In the genomic region with DNA sequence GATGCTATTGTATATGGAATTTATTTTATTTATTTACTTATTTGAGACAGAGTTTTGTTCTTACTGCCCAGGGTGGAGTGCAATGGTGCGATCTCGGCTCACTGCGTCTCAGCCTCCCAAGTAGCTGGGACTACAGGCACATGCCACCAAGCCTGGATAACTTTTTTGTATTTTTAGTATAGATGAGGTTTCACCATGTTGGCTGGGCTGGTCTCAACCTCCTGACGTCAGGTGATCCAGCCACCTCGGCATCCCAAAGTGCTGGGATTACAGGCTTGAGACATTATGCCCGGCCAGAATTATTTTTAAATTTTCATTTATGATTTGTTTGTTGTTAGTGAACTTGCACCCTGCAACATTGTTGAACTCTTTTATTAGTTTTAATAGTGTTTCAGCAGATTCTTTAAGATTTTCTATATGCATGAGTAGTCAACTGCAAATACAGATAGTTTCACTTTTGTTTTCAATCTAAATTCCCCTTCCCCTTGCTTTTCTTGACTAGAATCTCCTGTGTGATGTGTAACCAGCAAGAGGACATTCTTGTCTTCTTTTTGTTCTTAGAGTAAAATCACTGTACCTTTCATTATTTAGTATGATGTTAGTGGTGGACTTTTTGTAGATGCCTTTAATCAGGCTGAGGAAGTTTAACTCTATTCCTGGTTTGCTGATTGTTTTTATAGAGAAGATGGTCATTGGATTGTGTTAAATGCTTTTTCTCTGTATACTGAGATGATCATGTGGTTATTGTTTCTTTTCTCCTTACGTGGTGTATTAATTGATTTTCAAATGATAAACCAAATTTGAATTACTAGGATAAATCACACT, we compare ENCODE assay signal across 8 cellular contexts.
DNase-seq lines count a peak whose midpoint lies in the region; ATAC-seq and TF ChIP-seq lines count a peak whose summit lies in the region.

No MANE protein-coding gene starts in this region.

- no peaks in the 10 kb centered on the region for H3K9me3 ChIP-seq in tibial artery

- in situ Hi-C loops in GM13976 (cut with MboI; ENCODE audit: low sequenced_read_pairs, unreplicated experiment) = no loop called here

- peaks cover 46 to 55% (median 52%) of the 10 kb centered on the region in 3 donors for H3K36me3 ChIP-seq in tibial artery

- DNase-seq in GM13976 (ENCODE audit: low spot score) (peak; percentile 48), fibroblast of peridontal ligament (ENCODE audit: extremely low read depth) (peak; percentile 24), tibial artery (no peak), glomerular visceral epithelial cell (ENCODE audit: extremely low spot score) (no peak), HuH-7 (ENCODE audit: low spot score) (no peak), hippocampal formation (lab: John Stamatoyannopoulos, UW) (no peak)

- H3K27me3 ChIP-seq in tibial artery = no peaks in the 10 kb centered on the region

- no peak overlapping the region for H3K4me3 ChIP-seq in tibial artery

- peak; percentile 92 for ATAC-seq in GM21423 (IDR thresholded peaks at IDR 0.05; ENCODE audit: unreplicated experiment)
- ATAC-seq in HG03565 (IDR thresholded peaks at IDR 0.05; ENCODE audit: unreplicated experiment) = peak; percentile 96

- H3K4me1 ChIP-seq in tibial artery = peaks cover 0 to 2% (median 0%) of the 10 kb centered on the region in 4 donors

- intact Hi-C loops in tibial artery (cut with DNase I; ENCODE audit: low total_unique reads) = no loop called here

- no peak for TF ChIP-seq CTCF in GM13976 (IDR thresholded peaks at IDR 0.05; ENCODE audit: borderline replicate concordance, control extremely low read depth, extremely low read depth, insufficient read depth, missing control alignments)
- no peak for TF ChIP-seq CTCF in tibial artery (IDR thresholded peaks at IDR 0.05)

- H3K27ac ChIP-seq in tibial artery = no peak overlapping the region

Comparison
In these comparisons a context has a peak if more than half of its experiments do, and no peak if none do; other contexts are left out.
1. DNase-seq: peak in GM13976 (single experiment) and fibroblast of peridontal ligament (single experiment); none in tibial artery (0 of 2), glomerular visceral epithelial cell (single experiment), HuH-7 (single experiment) and hippocampal formation (0 of 2).